15 cellular contexts compared by ENCODE assay signal in the genomic region with DNA sequence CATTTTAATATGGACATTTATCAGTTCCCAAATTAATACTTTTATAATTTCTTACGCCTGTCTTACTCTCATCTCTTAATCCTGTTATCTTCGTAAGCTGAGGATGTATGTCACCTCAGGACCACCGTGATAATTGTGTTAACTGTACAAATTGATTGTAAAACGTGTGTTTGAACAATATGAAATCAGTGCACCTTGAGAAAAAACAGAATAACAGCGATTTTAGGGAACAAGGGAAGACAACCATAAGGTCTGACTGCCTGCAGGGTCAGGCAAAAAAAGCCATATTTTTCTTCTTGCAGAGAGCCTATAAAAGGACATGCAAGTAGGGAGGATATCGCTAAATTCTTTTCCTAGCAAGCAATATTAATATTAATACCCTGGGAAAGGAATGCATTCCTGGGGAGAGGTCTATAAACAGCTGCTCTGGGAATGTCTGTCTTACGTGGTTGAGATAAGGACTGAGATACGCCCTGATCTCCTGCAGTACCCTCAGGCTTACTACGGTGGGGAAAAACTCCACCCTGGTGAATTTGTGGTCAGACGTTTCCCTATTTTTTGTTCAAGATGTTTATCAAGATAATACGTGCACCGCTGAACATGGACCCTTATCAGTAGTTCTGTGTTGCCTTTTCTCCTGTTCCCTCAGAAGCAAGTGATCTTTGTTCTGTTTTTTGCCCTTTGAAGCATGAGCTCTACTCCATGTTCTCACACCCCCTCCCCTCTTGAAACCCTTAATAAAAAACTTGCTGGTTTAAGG. TPM values are rescaled to one million over a fixed set of nuclear protein-coding genes. Genes with fewer than 3 reads are reported as not detected.
"Had no signal": no experiment of that assay in that cellular context is flagged by ENCODE, and none has a peak within 500 bp of the region (broad histone marks: within the 10 kb centered on the region; RNA-seq: fewer than 3 reads in every experiment).

No MANE protein-coding gene starts in this region.

RNA-seq across cellular contexts. Expression of gene PRSS57, which starts 26.4 kb away (rescaled TPM):
- total RNA-seq: activated CD4-positive, alpha-beta T cell treated with anti-CD3 and anti-CD28 coated beads, Interleukin-2, amount 10 ng/mL, durations not matched to agents 7 days and 5 days; activated CD8-positive, alpha-beta T cell treated with anti-CD3 and anti-CD28 coated beads for 36 hours; endothelial cell of umbilical vein; esophagus mucosa; gastroesophageal sphincter; left colon; occipital lobe; sciatic nerve; smooth muscle cell; stomach; suprapubic skin; T-helper 17 cell; tibial nerve had no signal
- polyA plus RNA-seq: endothelial cell of umbilical vein, keratinocyte, smooth muscle cell, stomach had no signal

RNA-seq across cellular contexts. Expression of gene FGF22, which starts 29.2 kb away (rescaled TPM):
- total RNA-seq: activated CD8-positive, alpha-beta memory T cell treated with anti-CD3 and anti-CD28 coated beads, Interleukin-2, amount 10 ng/mL, durations not matched to agents 7 days and 5 days; endothelial cell of umbilical vein; left colon; smooth muscle cell had no signal
- polyA plus RNA-seq: keratinocyte had no signal
